Comparison of ENCODE assay signal across 18 cellular contexts in genomic region chr3:11381563-11381962, GRCh38.
DNase-seq lines count a peak whose midpoint lies in the region; ATAC-seq and TF ChIP-seq lines count a peak whose summit lies in the region.
"Had no signal": no experiment of that assay in that cellular context is flagged by ENCODE, and none has a peak within 500 bp of the region (broad histone marks: within the 10 kb centered on the region; RNA-seq: fewer than 3 reads in every experiment).

No MANE protein-coding gene starts in this region.

- H3K79me2 ChIP-seq in Karpas-422 (ENCODE audit: low read length): 0 out of 2 replicates have a peak, but pooled peaks cover 3% of the 10 kb centered on the region
- no peaks in the 10 kb centered on the region for H3K79me2 ChIP-seq in SK-N-SH (ENCODE audit: insufficient read depth)

- peaks cover 70% of the 10 kb centered on the region for H3K4me1 Mint-ChIP-seq in nephron
- H3K4me1 Mint-ChIP-seq in activated CD4-positive, alpha-beta T cell treated with anti-CD3 and anti-CD28 coated beads, Interleukin-2, amount 10 ng/mL, durations not matched to agents 7 days and 5 days: no peaks in the 10 kb centered on the region

- ATAC-seq in HG03442 (IDR thresholded peaks at IDR 0.05; ENCODE audit: unreplicated experiment): no peak
- ATAC-seq: CD8-positive, alpha-beta T cell had no signal

- POLR2A ChIA-PET in SK-N-SH (lab: Yijun Ruan, JAX): no interaction called here
- POLR2A ChIA-PET in activated CD4-positive, alpha-beta T cell treated with anti-CD3 and anti-CD28 coated beads, Interleukin-2, amount 10 ng/mL, durations not matched to agents 7 days and 5 days (lab: Charles Lee): no interaction called here

- H3K4me2 ChIP-seq in Karpas-422 (ENCODE audit: low read depth, low read length, poor library complexity, severe bottlenecking) (peak overlapping the region; percentile 69), SK-N-SH (no peak overlapping the region)

- TF ChIP-seq RAD21 in SK-N-SH (IDR thresholded peaks at IDR 0.05; ENCODE audit: low read length): no peak

- no peaks in the 10 kb centered on the region for H4K20me1 ChIP-seq in Karpas-422 (ENCODE audit: insufficient read depth, low read depth, low read length)
- no peaks in the 10 kb centered on the region for H4K20me1 ChIP-seq in SK-N-SH (ENCODE audit: insufficient read depth)

- H3K4me3 Mint-ChIP-seq in nephron: peak overlapping the region in 2 of 3 experiments; percentile 26 to 49
- H3K4me3 Mint-ChIP-seq in activated CD4-positive, alpha-beta T cell treated with anti-CD3 and anti-CD28 coated beads, Interleukin-2, amount 10 ng/mL, durations not matched to agents 7 days and 5 days: no peak overlapping the region
- H3K4me3 Mint-ChIP-seq: activated naive CD8-positive, alpha-beta T cell; activated T-helper 1 cell treated with anti-CD3 and anti-CD28 coated beads, Interleukin-12 subunit alpha, Interleukin-12 subunit beta, Interleukin-2, Interleukin-4 antibody, amounts not matched to agents 30 ng/mL and 10 ng/mL and 1 ng/mL, durations not matched to agents 14 hours and 24 hours and 36 hours; CD8-positive, alpha-beta T cell; endodermal cell had no signal

- DNase-seq in Karpas-422 (peak; percentile 59), NCI-H2029 (lab: John Stamatoyannopoulos, UW) (peak; percentile 68), SK-N-SH (no peak), mesenteric fat pad (ENCODE audit: low spot score) (no peak)
- no peak for DNase-seq in stimulated activated naive CD4-positive, alpha-beta T cell treated with Interleukin-2 at 50 U/mL for 16 hours (lab: John Stamatoyannopoulos, UW)
- no peak for DNase-seq in activated CD4-positive, alpha-beta T cell treated with anti-CD3 and anti-CD28 coated beads, Interleukin-2, amount 10 ng/mL, durations not matched to agents 7 days and 5 days
- DNase-seq: CD8-positive, alpha-beta T cell; colonic mucosa; DMS79; endodermal cell; head of caudate nucleus; NCI-H226; nucleus accumbens; stimulated activated CD4-positive, alpha-beta T cell treated with anti-CD3 and anti-CD28 coated beads, Interleukin-15, amount 100 ng/mL, for 24 hours had no signal

- TF ChIP-seq CTCF in SK-N-SH (IDR thresholded peaks at IDR 0.05) (no peak), nephron (IDR thresholded peaks at IDR 0.05; ENCODE audit: unreplicated experiment in 3 of 3) (no peak)

- H3K36me3 ChIP-seq in Karpas-422 (ENCODE audit: insufficient read depth, low read length): no peaks in the 10 kb centered on the region
- H3K36me3 ChIP-seq in SK-N-SH (replicated peaks in 1 of 2; ENCODE audit: control insufficient read depth in 1 of 2, insufficient read depth in 2 of 2, low read length in 1 of 2): peaks cover 0 to 8% of the 10 kb centered on the region in 2 experiments
- H3K36me3 ChIP-seq: colonic mucosa had no signal

- peaks cover 58% of the 10 kb centered on the region for H3K4me1 ChIP-seq in Karpas-422 (ENCODE audit: low read length)
- H3K4me1 ChIP-seq in SK-N-SH (ENCODE audit: control insufficient read depth in 1 of 2, insufficient read depth in 2 of 2, low read depth in 1 of 2, low read length in 1 of 2): peaks cover 16 to 18% of the 10 kb centered on the region in 2 experiments
- H3K4me1 ChIP-seq: colonic mucosa had no signal

- H3K27ac Mint-ChIP-seq in nephron: peak overlapping the region; percentile 83 to 88 (median 87)
- H3K27ac Mint-ChIP-seq in activated CD4-positive, alpha-beta T cell treated with anti-CD3 and anti-CD28 coated beads, Interleukin-2, amount 10 ng/mL, durations not matched to agents 7 days and 5 days: no peak overlapping the region
- H3K27ac Mint-ChIP-seq: activated naive CD8-positive, alpha-beta T cell; activated T-helper 1 cell treated with anti-CD3 and anti-CD28 coated beads, Interleukin-12 subunit alpha, Interleukin-12 subunit beta, Interleukin-2, Interleukin-4 antibody, amounts not matched to agents 30 ng/mL and 10 ng/mL and 1 ng/mL, durations not matched to agents 14 hours and 24 hours and 36 hours; CD8-positive, alpha-beta T cell; endodermal cell had no signal

- H3K9me3 Mint-ChIP-seq in nephron: no peaks in the 10 kb centered on the region
- no peaks in the 10 kb centered on the region for H3K9me3 Mint-ChIP-seq in activated CD4-positive, alpha-beta T cell treated with anti-CD3 and anti-CD28 coated beads, Interleukin-2, amount 10 ng/mL, durations not matched to agents 7 days and 5 days
- H3K9me3 Mint-ChIP-seq: activated T-helper 1 cell treated with anti-CD3 and anti-CD28 coated beads, Interleukin-12 subunit alpha, Interleukin-12 subunit beta, Interleukin-2, Interleukin-4 antibody, amounts not matched to agents 30 ng/mL and 10 ng/mL and 1 ng/mL, durations not matched to agents 14 hours and 24 hours and 36 hours; CD8-positive, alpha-beta T cell; endodermal cell had no signal

- H3K27me3 Mint-ChIP-seq in nephron (ENCODE audit: low read depth): no peaks in the 10 kb centered on the region
- no peaks in the 10 kb centered on the region for H3K27me3 Mint-ChIP-seq in activated CD4-positive, alpha-beta T cell treated with anti-CD3 and anti-CD28 coated beads, Interleukin-2, amount 10 ng/mL, durations not matched to agents 7 days and 5 days
- H3K27me3 Mint-ChIP-seq: activated naive CD8-positive, alpha-beta T cell had no signal

- peaks cover 19% of the 10 kb centered on the region for H3F3A ChIP-seq in SK-N-SH (replicated peaks; ENCODE audit: insufficient read depth)

- H3K9me2 ChIP-seq in Karpas-422 (replicated peaks; ENCODE audit: insufficient read depth, low read length) (no peaks in the 10 kb centered on the region), SK-N-SH (no peaks in the 10 kb centered on the region)

- H3K27me3 ChIP-seq in Karpas-422 (ENCODE audit: low read length) (no peaks in the 10 kb centered on the region), SK-N-SH (ENCODE audit: insufficient read depth) (no peaks in the 10 kb centered on the region)
- H3K27me3 ChIP-seq: colonic mucosa had no signal

- WGBS in SK-N-SH (ENCODE audit: low lambda C conversion rate): 65% methylated on average over 4 of the region's 4 CpGs

- H3K4me3 ChIP-seq in Karpas-422 (ENCODE audit: low read length): peak overlapping the region; percentile 38
- H3K4me3 ChIP-seq in SK-N-SH (ENCODE audit: low read depth in 2 of 2, low read length in 1 of 2): no peak overlapping the region
- H3K4me3 ChIP-seq: colonic mucosa had no signal

- peaks cover 4% of the 10 kb centered on the region for H3K36me3 Mint-ChIP-seq in nephron (ENCODE audit: low read depth)
- H3K36me3 Mint-ChIP-seq in activated CD4-positive, alpha-beta T cell treated with anti-CD3 and anti-CD28 coated beads, Interleukin-2, amount 10 ng/mL, durations not matched to agents 7 days and 5 days (ENCODE audit: low read depth): no peaks in the 10 kb centered on the region

- TF ChIP-seq EP300 in SK-N-SH (IDR thresholded peaks at IDR 0.05; ENCODE audit: borderline replicate concordance in 1 of 2, low read depth in 1 of 2, low read length in 1 of 2): no peak

- CTCF ChIA-PET in SK-N-SH (lab: Yijun Ruan, JAX): interaction anchor here (1.0 to 7.1 kb wide), 8 partner anchors 47 to 795 kb away, joined by 3 to 147 read pairs (median 9); no protein-coding TSS in a partner anchor
- CTCF ChIA-PET in activated CD4-positive, alpha-beta T cell treated with anti-CD3 and anti-CD28 coated beads, Interleukin-2, amount 10 ng/mL, durations not matched to agents 7 days and 5 days (lab: Charles Lee): interaction anchor here (1.3 kb wide), 1 partner anchor 32 kb away, joined by 4 read pairs; no protein-coding TSS in a partner anchor

- H2AFZ ChIP-seq in Karpas-422 (ENCODE audit: low read length) (no peak overlapping the region), SK-N-SH (ENCODE audit: low read depth) (no peak overlapping the region)

- H3K27ac ChIP-seq in Karpas-422 (ENCODE audit: low read length) (peak overlapping the region; percentile 92), SK-N-SH (ENCODE audit: low read depth in 2 of 2, low read length in 1 of 2) (no peak overlapping the region)
- H3K27ac ChIP-seq: colonic mucosa had no signal

- H3K9ac ChIP-seq in Karpas-422 (ENCODE audit: low read length): peak overlapping the region; percentile 50
- H3K9ac ChIP-seq in SK-N-SH: no peak overlapping the region

- H3K9me3 ChIP-seq in Karpas-422 (ENCODE audit: low read length) (no peaks in the 10 kb centered on the region), SK-N-SH (no peaks in the 10 kb centered on the region)
- H3K9me3 ChIP-seq: colonic mucosa had no signal

TF ChIP-seq in SK-N-SH, 30 proteins besides CTCF, POLR2A, EP300 and RAD21:
- TF ChIP-seq NFIC (IDR thresholded peaks at IDR 0.05; ENCODE audit: borderline replicate concordance) (no peak), YY1 (IDR thresholded peaks at IDR 0.05; ENCODE audit: low read depth) (no peak), TCF12 (IDR thresholded peaks at IDR 0.05) (peak; percentile 52), TEAD4 (IDR thresholded peaks at IDR 0.05; ENCODE audit: borderline replicate concordance, insufficient read depth) (no peak)
- TF ChIP-seq, protein P1, sequence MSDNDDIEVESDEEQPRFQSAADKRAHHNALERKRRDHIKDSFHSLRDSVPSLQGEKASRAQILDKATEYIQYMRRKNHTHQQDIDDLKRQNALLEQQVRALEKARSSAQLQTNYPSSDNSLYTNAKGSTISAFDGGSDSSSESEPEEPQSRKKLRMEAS (IDR thresholded peaks at IDR 0.05; ENCODE audit: low read depth): no peak

Comparison
In these comparisons a context has a peak if more than half of its experiments do, and no peak if none do; other contexts are left out.
1. DNase-seq: peak in Karpas-422 (single experiment) and NCI-H2029 (single experiment); none in SK-N-SH (single experiment), stimulated activated naive CD4-positive, alpha-beta T cell treated with Interleukin-2 at 50 U/mL for 16 hours (single experiment), activated CD4-positive, alpha-beta T cell treated with anti-CD3 and anti-CD28 coated beads, Interleukin-2, amount 10 ng/mL, durations not matched to agents 7 days and 5 days (single experiment) and mesenteric fat pad (single experiment).